In the genomic region with DNA sequence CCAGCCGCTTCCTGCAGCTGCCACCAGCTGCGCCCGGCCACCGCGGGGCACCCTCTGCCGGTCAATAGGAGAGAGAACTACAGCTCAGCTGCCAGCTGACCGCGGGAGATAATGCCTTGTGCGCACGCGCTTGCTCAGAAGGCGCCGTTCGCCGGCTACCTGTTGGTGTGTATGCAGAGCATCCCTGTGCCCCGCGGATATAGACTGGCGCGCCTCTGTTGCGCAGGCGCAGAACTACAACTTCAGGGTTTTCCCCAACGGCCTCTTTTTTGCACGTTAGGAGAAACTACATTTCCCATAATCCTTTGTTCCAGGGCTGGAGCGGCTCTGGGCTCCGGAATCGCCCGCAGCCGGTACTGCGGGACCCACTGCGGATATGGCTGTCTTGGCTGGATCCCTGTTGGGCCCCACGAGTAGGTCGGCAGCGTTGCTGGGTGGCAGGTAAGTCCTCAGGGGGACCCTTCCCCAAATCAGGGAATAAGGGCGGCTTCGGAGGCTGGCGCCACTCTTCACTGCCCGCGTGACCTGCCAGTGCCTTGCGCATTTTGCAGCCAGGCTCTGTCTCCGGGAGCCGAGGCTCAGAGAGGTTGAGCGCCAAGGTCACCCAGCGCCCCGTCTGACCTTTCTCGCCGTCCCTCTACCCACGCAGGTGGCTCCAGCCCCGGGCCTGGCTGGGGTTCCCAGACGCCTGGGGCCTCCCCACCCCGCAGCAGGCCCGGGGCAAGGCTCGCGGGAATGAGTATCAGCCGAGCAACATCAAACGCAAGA, we compare ENCODE assay signal across 1 cellular context.
TF ChIP-seq lines count a peak whose summit lies in the region.

A gene (plus strand): TSS at position 356 of the 768 bp plus-strand sequence. CDS start 21 bp downstream, at position 377.

TF ChIP-seq in K562, 482 proteins besides CTCF, POLR2A, EP300 and RAD21 (continued from another document and continues in another):
- TF ChIP-seq, protein P1, sequence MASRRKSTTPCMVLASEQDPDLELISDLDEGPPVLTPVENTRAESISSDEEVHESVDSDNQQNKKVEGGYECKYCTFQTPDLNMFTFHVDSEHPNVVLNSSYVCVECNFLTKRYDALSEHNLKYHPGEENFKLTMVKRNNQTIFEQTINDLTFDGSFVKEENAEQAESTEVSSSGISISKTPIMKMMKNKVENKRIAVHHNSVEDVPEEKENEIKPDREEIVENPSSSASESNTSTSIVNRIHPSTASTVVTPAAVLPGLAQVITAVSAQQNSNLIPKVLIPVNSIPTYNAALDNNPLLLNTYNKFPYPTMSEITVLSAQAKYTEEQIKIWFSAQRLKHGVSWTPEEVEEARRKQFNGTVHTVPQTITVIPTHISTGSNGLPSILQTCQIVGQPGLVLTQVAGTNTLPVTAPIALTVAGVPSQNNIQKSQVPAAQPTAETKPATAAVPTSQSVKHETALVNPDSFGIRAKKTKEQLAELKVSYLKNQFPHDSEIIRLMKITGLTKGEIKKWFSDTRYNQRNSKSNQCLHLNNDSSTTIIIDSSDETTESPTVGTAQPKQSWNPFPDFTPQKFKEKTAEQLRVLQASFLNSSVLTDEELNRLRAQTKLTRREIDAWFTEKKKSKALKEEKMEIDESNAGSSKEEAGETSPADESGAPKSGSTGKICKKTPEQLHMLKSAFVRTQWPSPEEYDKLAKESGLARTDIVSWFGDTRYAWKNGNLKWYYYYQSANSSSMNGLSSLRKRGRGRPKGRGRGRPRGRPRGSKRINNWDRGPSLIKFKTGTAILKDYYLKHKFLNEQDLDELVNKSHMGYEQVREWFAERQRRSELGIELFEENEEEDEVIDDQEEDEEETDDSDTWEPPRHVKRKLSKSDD (conservative IDR thresholded peaks at IDR 0.05; ENCODE audit: low read length), result no peak
- TF ChIP-seq, protein P2, sequence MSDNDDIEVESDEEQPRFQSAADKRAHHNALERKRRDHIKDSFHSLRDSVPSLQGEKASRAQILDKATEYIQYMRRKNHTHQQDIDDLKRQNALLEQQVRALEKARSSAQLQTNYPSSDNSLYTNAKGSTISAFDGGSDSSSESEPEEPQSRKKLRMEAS (CRISPR knock-in tag; IDR thresholded peaks at IDR 0.05), result peak; percentile 98
- TF ChIP-seq ZFPM2 (CRISPR knock-in tag; IDR thresholded peaks at IDR 0.05) (no peak), ZKSCAN8 (CRISPR knock-in tag; IDR thresholded peaks at IDR 0.05) (peak; percentile 72; the same call in 1 of the 2 replicates), CAMTA2 (CRISPR knock-in tag; conservative IDR thresholded peaks at IDR 0.05) (no peak), TBP (optimal IDR thresholded peaks at IDR 0.05; ENCODE audit: low read depth, low read length) (peak; percentile 78), SMARCA5 (IDR thresholded peaks at IDR 0.05) (0 out of 2 replicates have a peak, but pooled peaks have one; percentile 11), CREM (IDR thresholded peaks at IDR 0.05; ENCODE audit: low read depth) (peak; percentile 58), HNRNPLL (IDR thresholded peaks at IDR 0.05; ENCODE audit: low read depth, low read length, poor library complexity, severe bottlenecking) (peak; percentile 47), HMG20A (CRISPR knock-in tag; conservative IDR thresholded peaks at IDR 0.05) (no peak), ZNF589 (CRISPR knock-in tag; IDR thresholded peaks at IDR 0.05; ENCODE audit: low read depth) (0 out of 2 replicates have a peak, but pooled peaks have one; percentile 11), ZNF324 (CRISPR knock-in tag; IDR thresholded peaks at IDR 0.05) (no peak), ZNF224 (CRISPR knock-in tag; IDR thresholded peaks at IDR 0.05) (no peak), MYC (IDR thresholded peaks at IDR 0.05; ENCODE audit: low read depth, low read length) (peak; percentile 75), MYC (CRISPR knock-in tag; IDR thresholded peaks at IDR 0.05; ENCODE audit: borderline replicate concordance, low read depth) (peak; percentile 26; the same call in 1 of the 2 replicates), PCBP2 (IDR thresholded peaks at IDR 0.05; ENCODE audit: low read depth, low read length, poor library complexity, severe bottlenecking) (no peak), ZNF12 (CRISPR knock-in tag; IDR thresholded peaks at IDR 0.05) (no peak), ZNF134 (CRISPR knock-in tag; conservative IDR thresholded peaks at IDR 0.05) (no peak), PHF21A (IDR thresholded peaks at IDR 0.05; ENCODE audit: borderline replicate concordance, low read depth) (no peak), TCF7L2 (IDR thresholded peaks at IDR 0.05; ENCODE audit: low read depth, low read length) (no peak), HMG20B (CRISPR knock-in tag; IDR thresholded peaks at IDR 0.05) (no peak), HNRNPL (IDR thresholded peaks at IDR 0.05; ENCODE audit: low read depth, low read length) (peak; percentile 98), ZNF232 (CRISPR knock-in tag; IDR thresholded peaks at IDR 0.05) (no peak), ZNF41 (CRISPR knock-in tag; conservative IDR thresholded peaks at IDR 0.05) (no peak), FOS (IDR thresholded peaks at IDR 0.05; ENCODE audit: extremely low read depth, insufficient read length) (no peak), ZNF24 (IDR thresholded peaks at IDR 0.05) (no peak), ZNF23 (CRISPR knock-in tag; IDR thresholded peaks at IDR 0.05) (no peak), ZNF263 (CRISPR knock-in tag; IDR thresholded peaks at IDR 0.05; ENCODE audit: borderline replicate concordance) (no peak), ESRRA (IDR thresholded peaks at IDR 0.05; ENCODE audit: borderline replicate concordance, low read depth) (peak; percentile 98), ARHGAP35 (IDR thresholded peaks at IDR 0.05; ENCODE audit: partially characterized antibody) (no peak), SNIP1 (IDR thresholded peaks at IDR 0.05; ENCODE audit: low read depth) (no peak), ZNF778 (CRISPR knock-in tag; IDR thresholded peaks at IDR 0.05) (no peak)
- TF ChIP-seq, protein P3, sequence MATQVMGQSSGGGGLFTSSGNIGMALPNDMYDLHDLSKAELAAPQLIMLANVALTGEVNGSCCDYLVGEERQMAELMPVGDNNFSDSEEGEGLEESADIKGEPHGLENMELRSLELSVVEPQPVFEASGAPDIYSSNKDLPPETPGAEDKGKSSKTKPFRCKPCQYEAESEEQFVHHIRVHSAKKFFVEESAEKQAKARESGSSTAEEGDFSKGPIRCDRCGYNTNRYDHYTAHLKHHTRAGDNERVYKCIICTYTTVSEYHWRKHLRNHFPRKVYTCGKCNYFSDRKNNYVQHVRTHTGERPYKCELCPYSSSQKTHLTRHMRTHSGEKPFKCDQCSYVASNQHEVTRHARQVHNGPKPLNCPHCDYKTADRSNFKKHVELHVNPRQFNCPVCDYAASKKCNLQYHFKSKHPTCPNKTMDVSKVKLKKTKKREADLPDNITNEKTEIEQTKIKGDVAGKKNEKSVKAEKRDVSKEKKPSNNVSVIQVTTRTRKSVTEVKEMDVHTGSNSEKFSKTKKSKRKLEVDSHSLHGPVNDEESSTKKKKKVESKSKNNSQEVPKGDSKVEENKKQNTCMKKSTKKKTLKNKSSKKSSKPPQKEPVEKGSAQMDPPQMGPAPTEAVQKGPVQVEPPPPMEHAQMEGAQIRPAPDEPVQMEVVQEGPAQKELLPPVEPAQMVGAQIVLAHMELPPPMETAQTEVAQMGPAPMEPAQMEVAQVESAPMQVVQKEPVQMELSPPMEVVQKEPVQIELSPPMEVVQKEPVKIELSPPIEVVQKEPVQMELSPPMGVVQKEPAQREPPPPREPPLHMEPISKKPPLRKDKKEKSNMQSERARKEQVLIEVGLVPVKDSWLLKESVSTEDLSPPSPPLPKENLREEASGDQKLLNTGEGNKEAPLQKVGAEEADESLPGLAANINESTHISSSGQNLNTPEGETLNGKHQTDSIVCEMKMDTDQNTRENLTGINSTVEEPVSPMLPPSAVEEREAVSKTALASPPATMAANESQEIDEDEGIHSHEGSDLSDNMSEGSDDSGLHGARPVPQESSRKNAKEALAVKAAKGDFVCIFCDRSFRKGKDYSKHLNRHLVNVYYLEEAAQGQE (CRISPR knock-in tag; IDR thresholded peaks at IDR 0.05; ENCODE audit: low read depth), result no peak; the same call in 1 of the 2 replicates
- TF ChIP-seq, protein P4, sequence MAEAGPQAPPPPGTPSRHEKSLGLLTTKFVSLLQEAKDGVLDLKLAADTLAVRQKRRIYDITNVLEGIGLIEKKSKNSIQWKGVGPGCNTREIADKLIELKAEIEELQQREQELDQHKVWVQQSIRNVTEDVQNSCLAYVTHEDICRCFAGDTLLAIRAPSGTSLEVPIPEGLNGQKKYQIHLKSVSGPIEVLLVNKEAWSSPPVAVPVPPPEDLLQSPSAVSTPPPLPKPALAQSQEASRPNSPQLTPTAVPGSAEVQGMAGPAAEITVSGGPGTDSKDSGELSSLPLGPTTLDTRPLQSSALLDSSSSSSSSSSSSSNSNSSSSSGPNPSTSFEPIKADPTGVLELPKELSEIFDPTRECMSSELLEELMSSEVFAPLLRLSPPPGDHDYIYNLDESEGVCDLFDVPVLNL (CRISPR knock-in tag; IDR thresholded peaks at IDR 0.05; ENCODE audit: low read depth), result 0 out of 2 replicates have a peak, but pooled peaks have one; percentile 3
- TF ChIP-seq, protein P5, sequence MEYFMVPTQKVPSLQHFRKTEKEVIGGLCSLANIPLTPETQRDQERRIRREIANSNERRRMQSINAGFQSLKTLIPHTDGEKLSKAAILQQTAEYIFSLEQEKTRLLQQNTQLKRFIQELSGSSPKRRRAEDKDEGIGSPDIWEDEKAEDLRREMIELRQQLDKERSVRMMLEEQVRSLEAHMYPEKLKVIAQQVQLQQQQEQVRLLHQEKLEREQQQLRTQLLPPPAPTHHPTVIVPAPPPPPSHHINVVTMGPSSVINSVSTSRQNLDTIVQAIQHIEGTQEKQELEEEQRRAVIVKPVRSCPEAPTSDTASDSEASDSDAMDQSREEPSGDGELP (CRISPR knock-in tag; IDR thresholded peaks at IDR 0.05; ENCODE audit: borderline replicate concordance), result peak; percentile 100
- TF ChIP-seq, protein P6, sequence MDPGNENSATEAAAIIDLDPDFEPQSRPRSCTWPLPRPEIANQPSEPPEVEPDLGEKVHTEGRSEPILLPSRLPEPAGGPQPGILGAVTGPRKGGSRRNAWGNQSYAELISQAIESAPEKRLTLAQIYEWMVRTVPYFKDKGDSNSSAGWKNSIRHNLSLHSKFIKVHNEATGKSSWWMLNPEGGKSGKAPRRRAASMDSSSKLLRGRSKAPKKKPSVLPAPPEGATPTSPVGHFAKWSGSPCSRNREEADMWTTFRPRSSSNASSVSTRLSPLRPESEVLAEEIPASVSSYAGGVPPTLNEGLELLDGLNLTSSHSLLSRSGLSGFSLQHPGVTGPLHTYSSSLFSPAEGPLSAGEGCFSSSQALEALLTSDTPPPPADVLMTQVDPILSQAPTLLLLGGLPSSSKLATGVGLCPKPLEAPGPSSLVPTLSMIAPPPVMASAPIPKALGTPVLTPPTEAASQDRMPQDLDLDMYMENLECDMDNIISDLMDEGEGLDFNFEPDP (CRISPR knock-in tag; IDR thresholded peaks at IDR 0.05), result no peak
- TF ChIP-seq, protein P7, sequence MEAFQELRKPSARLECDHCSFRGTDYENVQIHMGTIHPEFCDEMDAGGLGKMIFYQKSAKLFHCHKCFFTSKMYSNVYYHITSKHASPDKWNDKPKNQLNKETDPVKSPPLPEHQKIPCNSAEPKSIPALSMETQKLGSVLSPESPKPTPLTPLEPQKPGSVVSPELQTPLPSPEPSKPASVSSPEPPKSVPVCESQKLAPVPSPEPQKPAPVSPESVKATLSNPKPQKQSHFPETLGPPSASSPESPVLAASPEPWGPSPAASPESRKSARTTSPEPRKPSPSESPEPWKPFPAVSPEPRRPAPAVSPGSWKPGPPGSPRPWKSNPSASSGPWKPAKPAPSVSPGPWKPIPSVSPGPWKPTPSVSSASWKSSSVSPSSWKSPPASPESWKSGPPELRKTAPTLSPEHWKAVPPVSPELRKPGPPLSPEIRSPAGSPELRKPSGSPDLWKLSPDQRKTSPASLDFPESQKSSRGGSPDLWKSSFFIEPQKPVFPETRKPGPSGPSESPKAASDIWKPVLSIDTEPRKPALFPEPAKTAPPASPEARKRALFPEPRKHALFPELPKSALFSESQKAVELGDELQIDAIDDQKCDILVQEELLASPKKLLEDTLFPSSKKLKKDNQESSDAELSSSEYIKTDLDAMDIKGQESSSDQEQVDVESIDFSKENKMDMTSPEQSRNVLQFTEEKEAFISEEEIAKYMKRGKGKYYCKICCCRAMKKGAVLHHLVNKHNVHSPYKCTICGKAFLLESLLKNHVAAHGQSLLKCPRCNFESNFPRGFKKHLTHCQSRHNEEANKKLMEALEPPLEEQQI (IDR thresholded peaks at IDR 0.05), result no peak
- TF ChIP-seq, protein P8, sequence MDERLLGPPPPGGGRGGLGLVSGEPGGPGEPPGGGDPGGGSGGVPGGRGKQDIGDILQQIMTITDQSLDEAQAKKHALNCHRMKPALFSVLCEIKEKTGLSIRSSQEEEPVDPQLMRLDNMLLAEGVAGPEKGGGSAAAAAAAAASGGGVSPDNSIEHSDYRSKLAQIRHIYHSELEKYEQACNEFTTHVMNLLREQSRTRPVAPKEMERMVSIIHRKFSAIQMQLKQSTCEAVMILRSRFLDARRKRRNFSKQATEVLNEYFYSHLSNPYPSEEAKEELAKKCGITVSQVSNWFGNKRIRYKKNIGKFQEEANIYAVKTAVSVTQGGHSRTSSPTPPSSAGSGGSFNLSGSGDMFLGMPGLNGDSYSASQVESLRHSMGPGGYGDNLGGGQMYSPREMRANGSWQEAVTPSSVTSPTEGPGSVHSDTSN (CRISPR knock-in tag; IDR thresholded peaks at IDR 0.05; ENCODE audit: low read depth), result no peak
- TF ChIP-seq, protein P8 (tag; conservative IDR thresholded peaks at IDR 0.05; ENCODE audit: low read depth), result no peak
- TF ChIP-seq, protein P9, sequence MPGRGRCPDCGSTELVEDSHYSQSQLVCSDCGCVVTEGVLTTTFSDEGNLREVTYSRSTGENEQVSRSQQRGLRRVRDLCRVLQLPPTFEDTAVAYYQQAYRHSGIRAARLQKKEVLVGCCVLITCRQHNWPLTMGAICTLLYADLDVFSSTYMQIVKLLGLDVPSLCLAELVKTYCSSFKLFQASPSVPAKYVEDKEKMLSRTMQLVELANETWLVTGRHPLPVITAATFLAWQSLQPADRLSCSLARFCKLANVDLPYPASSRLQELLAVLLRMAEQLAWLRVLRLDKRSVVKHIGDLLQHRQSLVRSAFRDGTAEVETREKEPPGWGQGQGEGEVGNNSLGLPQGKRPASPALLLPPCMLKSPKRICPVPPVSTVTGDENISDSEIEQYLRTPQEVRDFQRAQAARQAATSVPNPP (IDR thresholded peaks at IDR 0.05; ENCODE audit: borderline replicate concordance, insufficient read depth, insufficient read length), result no peak
